18 cellular contexts compared by ENCODE assay signal in the genomic region with DNA sequence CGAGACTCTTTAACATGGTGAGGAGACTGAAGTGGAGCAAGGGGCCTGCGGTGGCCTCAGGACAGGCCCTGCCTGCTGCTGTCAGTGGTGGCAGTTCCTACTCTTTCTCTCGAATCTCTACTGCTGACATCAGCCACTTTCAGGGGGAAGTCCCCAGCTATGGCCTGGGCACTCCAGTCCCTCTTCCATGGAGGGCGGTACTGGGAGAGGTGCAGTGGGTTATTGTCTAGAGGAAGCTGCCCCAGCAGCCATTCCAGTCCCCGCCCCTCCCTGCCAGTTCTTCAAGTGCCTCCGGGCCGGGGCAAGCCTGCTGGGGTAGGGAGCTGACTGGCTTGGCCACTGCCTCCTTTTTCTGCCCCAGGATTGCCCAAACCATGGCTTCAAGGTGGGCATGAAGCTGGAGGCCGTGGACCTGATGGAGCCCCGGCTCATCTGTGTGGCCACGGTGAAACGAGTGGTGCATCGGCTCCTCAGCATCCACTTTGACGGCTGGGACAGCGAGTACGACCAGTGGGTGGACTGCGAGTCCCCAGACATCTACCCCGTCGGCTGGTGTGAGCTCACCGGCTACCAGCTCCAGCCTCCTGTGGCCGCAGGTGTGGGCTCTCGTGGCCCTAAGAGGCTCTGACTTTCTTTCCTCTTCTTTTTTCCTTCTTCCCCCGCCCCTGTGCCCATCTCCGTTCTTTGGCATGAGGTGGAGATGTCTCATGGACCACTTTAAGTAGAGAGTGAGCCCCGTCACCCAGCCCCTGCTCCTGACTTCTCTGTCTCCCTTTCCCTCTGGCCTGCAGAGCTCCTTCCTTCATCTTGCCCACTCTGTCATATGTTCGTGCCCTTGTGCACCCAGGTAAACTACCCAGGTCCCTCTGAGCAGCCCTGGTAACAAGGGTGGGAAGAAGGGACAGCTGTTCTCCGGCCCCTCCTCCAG. TPM values are rescaled to one million over a fixed set of nuclear protein-coding genes. Genes with fewer than 3 reads are reported as not detected.
DNase-seq lines count a peak whose midpoint lies in the region; ATAC-seq and TF ChIP-seq lines count a peak whose summit lies in the region.
"Had no signal": no experiment of that assay in that cellular context is flagged by ENCODE, and none has a peak within 500 bp of the region (broad histone marks: within the 10 kb centered on the region; RNA-seq: fewer than 3 reads in every experiment).

No MANE protein-coding gene starts in this region.

- no peak overlapping the region for H3K4me3 ChIP-seq in right cardiac atrium (ENCODE audit: low read length)
- H3K4me3 ChIP-seq in neuronal stem cell (ENCODE audit: low read length in 2 of 2) = no peak overlapping the region
- no peak overlapping the region for H3K4me3 ChIP-seq in smooth muscle cell
- H3K4me3 ChIP-seq: cardiac muscle cell had no signal

- no peak overlapping the region for H2BK15ac ChIP-seq in neuronal stem cell (ENCODE audit: low read length)

- H3K9ac ChIP-seq in neuronal stem cell (ENCODE audit: low read depth, low read length, poor library complexity) (no peak overlapping the region), smooth muscle cell (ENCODE audit: low read depth) (no peak overlapping the region)
- H3K9ac ChIP-seq: KMS-11 had no signal

- no peak overlapping the region for H2AFZ ChIP-seq in neuronal stem cell (ENCODE audit: low read length)
- no peak overlapping the region for H2AFZ ChIP-seq in smooth muscle cell (ENCODE audit: low read depth)

- no peak overlapping the region for H3K18ac ChIP-seq in neuronal stem cell (ENCODE audit: low read length)

- no peak for TF ChIP-seq CTCF in smooth muscle cell (IDR thresholded peaks at IDR 0.05; ENCODE audit: borderline replicate concordance, insufficient read depth, poor library complexity, severe bottlenecking)

- H3K23ac ChIP-seq in neuronal stem cell (ENCODE audit: low read depth, low read length, poor library complexity) = peak overlapping the region; percentile 73

- no peak overlapping the region for H3K4ac ChIP-seq in neuronal stem cell (ENCODE audit: low read length)

- no peaks in the 10 kb centered on the region for H4K20me1 ChIP-seq in smooth muscle cell (ENCODE audit: low read depth)

- H3K79me2 ChIP-seq in smooth muscle cell (ENCODE audit: low read depth) = no peaks in the 10 kb centered on the region

- peaks cover 3% of the 10 kb centered on the region for H3K79me1 ChIP-seq in neuronal stem cell (ENCODE audit: low read depth, low read length)

- no peak overlapping the region for H4K91ac ChIP-seq in neuronal stem cell (ENCODE audit: low read depth, low read length, poor library complexity)

- peak; percentile 69 for DNase-seq in CD1c-positive myeloid dendritic cell (ENCODE audit: extremely low spot score)
- DNase-seq in MV-4-11 (lab: John Stamatoyannopoulos, UW) = peak; percentile 18
- peak in 2 of 3 donors; percentile 79 to 80 for DNase-seq in right cardiac atrium
- DNase-seq in neuronal stem cell (ENCODE audit: low spot score) = no peak
- no peak for DNase-seq in smooth muscle cell (lab: John Stamatoyannopoulos, UW; ENCODE audit: unreplicated experiment)
- no peak for DNase-seq in NCI-H446 treated with DMSO at 0.1 percent for 48 hours (lab: John Stamatoyannopoulos, UW)
- DNase-seq: activated CD4-positive, alpha-beta T cell treated with anti-CD3 and anti-CD28 coated beads, Interleukin-2, amount 10 ng/mL, durations not matched to agents 24 days and 14 days; activated naive CD4-positive, alpha-beta T cell treated with anti-CD3 and anti-CD28 coated beads for 36 hours; CD4-positive, CD25-positive, alpha-beta regulatory T cell; DMS 273 treated with DMSO at 0.1 percent for 48 hours; NCI-H146; NCI-H524; trophoblast cell had no signal

- peak overlapping the region; percentile 24 for H2BK5ac ChIP-seq in neuronal stem cell (ENCODE audit: low read length)

- no peaks in the 10 kb centered on the region for H3F3A ChIP-seq in smooth muscle cell (ENCODE audit: low read depth)

- H3K4me2 ChIP-seq in neuronal stem cell (ENCODE audit: insufficient read depth, low read length, poor library complexity, severe bottlenecking) (no peak overlapping the region), smooth muscle cell (no peak overlapping the region)
- H3K4me2 ChIP-seq: KMS-11 had no signal

- H3K36me3 ChIP-seq in neuronal stem cell (replicated peaks in 1 of 2; ENCODE audit: control insufficient read depth in 2 of 2, insufficient read depth in 2 of 2, low read length in 2 of 2) = peaks cover 42 to 89% of the 10 kb centered on the region in 2 donors
- no peaks in the 10 kb centered on the region for H3K36me3 ChIP-seq in smooth muscle cell (ENCODE audit: low read depth)

- no peak overlapping the region for H3K27ac ChIP-seq in right cardiac atrium (ENCODE audit: low read length)
- no peak overlapping the region for H3K27ac ChIP-seq in neuronal stem cell (replicated peaks; ENCODE audit: low read length)
- H3K27ac ChIP-seq in smooth muscle cell (ENCODE audit: low read depth) = no peak overlapping the region
- H3K27ac ChIP-seq: cardiac muscle cell, KMS-11 had no signal

- H3K27me3 ChIP-seq in right cardiac atrium (ENCODE audit: control insufficient read depth, insufficient read depth) = no peaks in the 10 kb centered on the region
- no peaks in the 10 kb centered on the region for H3K27me3 ChIP-seq in neuronal stem cell (ENCODE audit: control insufficient read depth in 3 of 3, insufficient read depth in 3 of 3, low read depth in 1 of 3, low read length in 3 of 3)
- H3K27me3 ChIP-seq in smooth muscle cell (ENCODE audit: low read depth) = no peaks in the 10 kb centered on the region
- H3K27me3 ChIP-seq: cardiac muscle cell had no signal

- 93% methylated on average over 26 of the region's 26 CpGs for WGBS in right cardiac atrium
- no CpG with 5 or more reads among the region's 26 CpGs for WGBS in neuronal stem cell (ENCODE audit: extremely low coverage in 2 of 2, insufficient read length in 2 of 2, insufficient replicate concordance in 1 of 2), 2 donors
- 97% methylated on average over 25 of the region's 26 CpGs for WGBS in smooth muscle cell (ENCODE audit: low lambda C conversion rate)

- intact Hi-C loops in right cardiac atrium (cut with DNase I) = no loop called here

- no peaks in the 10 kb centered on the region for H3K9me3 ChIP-seq in right cardiac atrium (ENCODE audit: control insufficient read depth, low read length)
- H3K9me3 ChIP-seq in neuronal stem cell (replicated peaks in 1 of 2; ENCODE audit: control insufficient read depth in 2 of 2, insufficient read depth in 1 of 2, low read depth in 1 of 2, low read length in 2 of 2) = peaks cover 0 to 3% of the 10 kb centered on the region in 2 donors
- no peaks in the 10 kb centered on the region for H3K9me3 ChIP-seq in smooth muscle cell (replicated peaks; ENCODE audit: low read depth)

- ATAC-seq in right cardiac atrium (peak; percentile 19 to 20), GM21390 (IDR thresholded peaks at IDR 0.05; ENCODE audit: unreplicated experiment) (no peak)
- no peak for ATAC-seq in activated CD4-positive, CD25-positive, alpha-beta regulatory T cell treated with anti-CD3 and anti-CD28 coated beads, Interleukin-2, amount 50 U/mL, for 24 hours

- no peak overlapping the region for H2BK120ac ChIP-seq in neuronal stem cell (ENCODE audit: low read depth, low read length)

- H4K8ac ChIP-seq in neuronal stem cell (ENCODE audit: low read depth, low read length) = peak overlapping the region; percentile 65

- H3K4me1 ChIP-seq in right cardiac atrium (ENCODE audit: control insufficient read depth, insufficient read depth, low read length) (peaks cover 4% of the 10 kb centered on the region), neuronal stem cell (ENCODE audit: control insufficient read depth in 2 of 2, insufficient read depth in 1 of 2, low read depth in 1 of 2, low read length in 2 of 2) (no peaks in the 10 kb centered on the region), smooth muscle cell (ENCODE audit: low read depth) (no peaks in the 10 kb centered on the region)

- H3K14ac ChIP-seq in neuronal stem cell (ENCODE audit: low read length) = no peak overlapping the region

- H2BK12ac ChIP-seq in neuronal stem cell (ENCODE audit: low read length) = no peak overlapping the region

- H2AK5ac ChIP-seq in neuronal stem cell (ENCODE audit: low read depth, low read length) = no peak overlapping the region

RNA-seq across cellular contexts. Expression of a gene that starts 13.7 kb away (rescaled TPM):
- 10 to 100 TPM; 15.5 to 25.7 (median 21.8) TPM for total RNA-seq in right cardiac atrium
- polyA plus RNA-seq in right cardiac atrium = 39.2 TPM
- 0.13 TPM for polyA plus RNA-seq in neuronal stem cell (2013, experiment 1 of 2)
- polyA plus RNA-seq in neuronal stem cell (2013, experiment 2 of 2) = 0.18 TPM
- total RNA-seq in smooth muscle cell = 1.2 TPM in 1 of 2 replicates, not detected in the other
- 0.17 and 2.2 TPM in 2 replicates for polyA plus RNA-seq in smooth muscle cell
- total RNA-seq: HT1080 had no signal

RNA-seq across cellular contexts. Expression of a gene that starts 21.9 kb away (rescaled TPM):
- total RNA-seq in right cardiac atrium (10 to 100 TPM; 17.5 to 18.6 (median 18.2) TPM), smooth muscle cell (10.7 and 11.2 TPM in 2 replicates)
- polyA plus RNA-seq in right cardiac atrium (9.6 TPM), smooth muscle cell (15.5 TPM in 2 replicates)
- polyA plus RNA-seq in neuronal stem cell (2013, experiment 1 of 2) = 11.1 TPM
- 11.4 TPM for polyA plus RNA-seq in neuronal stem cell (2013, experiment 2 of 2)

RNA-seq across cellular contexts. Expression of a gene that starts 59.0 kb away (rescaled TPM):
- total RNA-seq in right cardiac atrium = 10 to 100 TPM; 26.0 to 38.5 (median 33.4) TPM
- polyA plus RNA-seq in right cardiac atrium = 26.9 TPM
- polyA plus RNA-seq in neuronal stem cell (2013, experiment 1 of 2) = 63.0 TPM
- polyA plus RNA-seq in neuronal stem cell (2013, experiment 2 of 2) = 61.9 TPM
- total RNA-seq in smooth muscle cell = 20.6 and 24.8 TPM in 2 replicates
- 21.7 and 38.4 TPM in 2 replicates for polyA plus RNA-seq in smooth muscle cell

Comparison
In these comparisons a context has a peak if more than half of its experiments do, and no peak if none do; other contexts are left out.
1. DNase-seq: peak in CD1c-positive myeloid dendritic cell (single experiment), MV-4-11 (single experiment) and right cardiac atrium (2 of 3); none in neuronal stem cell (single experiment), smooth muscle cell (single experiment) and NCI-H446 treated with DMSO at 0.1 percent for 48 hours (single experiment).
2. ATAC-seq: peak in right cardiac atrium (2 of 2); none in GM21390 (single experiment) and activated CD4-positive, CD25-positive, alpha-beta regulatory T cell treated with anti-CD3 and anti-CD28 coated beads, Interleukin-2, amount 50 U/mL, for 24 hours (0 of 2).